Comparison of ENCODE assay signal across 9 cellular contexts in the genomic region with DNA sequence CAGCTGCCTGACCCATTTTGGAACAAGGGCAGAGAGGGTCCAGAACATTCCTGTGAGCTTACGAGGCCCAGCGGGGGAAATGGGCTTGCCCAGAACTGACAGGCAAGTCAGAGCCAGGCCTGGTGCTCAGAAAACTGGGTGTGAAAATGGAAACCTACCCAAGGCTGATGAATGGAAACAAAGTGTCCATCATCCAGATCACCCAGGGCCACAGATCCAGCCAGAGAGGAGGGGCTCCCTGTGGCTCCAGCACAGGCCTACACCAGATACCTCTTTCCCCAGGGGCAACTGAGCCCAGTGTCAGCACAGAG. TPM values are rescaled to one million over a fixed set of nuclear protein-coding genes. Genes with fewer than 3 reads are reported as not detected.
A peak's percentile ranks its signal among the peaks of the same experiment; 100 is the strongest.
DNase-seq lines count a peak whose midpoint lies in the region; ATAC-seq and TF ChIP-seq lines count a peak whose summit lies in the region.
"Had no signal": no experiment of that assay in that cellular context is flagged by ENCODE, and none has a peak within 500 bp of the region (broad histone marks: within the 10 kb centered on the region; RNA-seq: fewer than 3 reads in every experiment).

No MANE protein-coding gene starts in this region.

- WGBS in lung, 2 donors: 65 to 82% methylated on average over 2 of the region's 2 CpGs

- no peak overlapping the region for H3K4me3 ChIP-seq in lung

- CTCF ChIA-PET in activated CD8-positive, alpha-beta T cell treated with anti-CD3 and anti-CD28 coated beads, Interleukin-2, amount 10 ng/mL, durations not matched to agents 7 days and 5 days (lab: Charles Lee): interaction anchor here (0.6 to 1.1 kb wide), 2 partner anchors 34 to 130 kb away, joined by 3 read pairs; no protein-coding TSS in a partner anchor

- H3K4me1 ChIP-seq in lung (ENCODE audit: control insufficient read depth in 2 of 2, insufficient read depth in 2 of 2, low read length in 2 of 2): peaks cover 10 to 19% of the 10 kb centered on the region in 2 donors

- no peaks in the 10 kb centered on the region for H3K27me3 ChIP-seq in lung (ENCODE audit: control insufficient read depth, insufficient read depth)

- no peak overlapping the region for H3K4me3 Mint-ChIP-seq in activated CD8-positive, alpha-beta T cell treated with anti-CD3 and anti-CD28 coated beads, Interleukin-2, amount 10 ng/mL, durations not matched to agents 7 days and 5 days
- H3K4me3 Mint-ChIP-seq: activated CD4-positive, alpha-beta T cell treated with anti-CD3 and anti-CD28 coated beads, Interleukin-2, amount 10 ng/mL, durations not matched to agents 7 days and 5 days; central memory CD8-positive, alpha-beta T cell had no signal

- ATAC-seq in lung (ENCODE audit: insufficient read depth, low FRiP score): no peak
- ATAC-seq in activated CD8-positive, alpha-beta T cell treated with anti-CD3 and anti-CD28 coated beads, Interleukin-2, amount 10 ng/mL, durations not matched to agents 7 days and 5 days: no peak
- ATAC-seq in GM18868 (IDR thresholded peaks at IDR 0.05; ENCODE audit: unreplicated experiment): no peak

- DNase-seq in AG20443 (ENCODE audit: low spot score) (peak; percentile 63), cerebellar cortex (ENCODE audit: low spot score) (peak; percentile 22), lung (ENCODE audit: low spot score) (no peak), Ammon's horn (ENCODE audit: low spot score) (no peak)
- DNase-seq in activated CD8-positive, alpha-beta T cell treated with anti-CD3 and anti-CD28 coated beads, Interleukin-2, amount 10 ng/mL, durations not matched to agents 7 days and 5 days: no peak
- DNase-seq: activated CD4-positive, alpha-beta T cell treated with anti-CD3 and anti-CD28 coated beads, Interleukin-2, amount 10 ng/mL, durations not matched to agents 7 days and 5 days; NCI-H1092 treated with DMSO at 0.1 percent for 48 hours had no signal

- H3K27ac ChIP-seq in lung (ENCODE audit: low read depth in 1 of 2, low read length in 1 of 2): peak overlapping the region; percentile 15 to 34

- no peak for TF ChIP-seq CTCF in lung (IDR thresholded peaks at IDR 0.05; ENCODE audit: control extremely low read depth, extremely low read depth)

- POLR2A ChIA-PET in activated CD8-positive, alpha-beta T cell treated with anti-CD3 and anti-CD28 coated beads, Interleukin-2, amount 10 ng/mL, durations not matched to agents 7 days and 5 days (lab: Charles Lee): no interaction called here

- peaks cover 29% of the 10 kb centered on the region for H3K4me1 Mint-ChIP-seq in activated CD8-positive, alpha-beta T cell treated with anti-CD3 and anti-CD28 coated beads, Interleukin-2, amount 10 ng/mL, durations not matched to agents 7 days and 5 days (ENCODE audit: low read depth)

- H3K9me3 Mint-ChIP-seq in activated CD8-positive, alpha-beta T cell treated with anti-CD3 and anti-CD28 coated beads, Interleukin-2, amount 10 ng/mL, durations not matched to agents 7 days and 5 days (ENCODE audit: insufficient read depth): no peaks in the 10 kb centered on the region
- H3K9me3 Mint-ChIP-seq: activated CD4-positive, alpha-beta T cell treated with anti-CD3 and anti-CD28 coated beads, Interleukin-2, amount 10 ng/mL, durations not matched to agents 7 days and 5 days; central memory CD8-positive, alpha-beta T cell had no signal

- peaks cover 2 to 6% of the 10 kb centered on the region in 2 donors for H3K36me3 ChIP-seq in lung (ENCODE audit: control insufficient read depth in 2 of 2, insufficient read depth in 2 of 2, low read length in 2 of 2)

- H3K27me3 Mint-ChIP-seq in activated CD8-positive, alpha-beta T cell treated with anti-CD3 and anti-CD28 coated beads, Interleukin-2, amount 10 ng/mL, durations not matched to agents 7 days and 5 days (ENCODE audit: low read depth): peaks cover 1% of the 10 kb centered on the region
- H3K27me3 Mint-ChIP-seq: activated CD4-positive, alpha-beta T cell treated with anti-CD3 and anti-CD28 coated beads, Interleukin-2, amount 10 ng/mL, durations not matched to agents 7 days and 5 days; central memory CD8-positive, alpha-beta T cell had no signal

- H3K9me3 ChIP-seq in lung (ENCODE audit: control insufficient read depth in 2 of 2, insufficient read depth in 1 of 2, low read length in 1 of 2): no peaks in the 10 kb centered on the region

- no peak overlapping the region for H3K27ac Mint-ChIP-seq in activated CD8-positive, alpha-beta T cell treated with anti-CD3 and anti-CD28 coated beads, Interleukin-2, amount 10 ng/mL, durations not matched to agents 7 days and 5 days
- H3K27ac Mint-ChIP-seq: activated CD4-positive, alpha-beta T cell treated with anti-CD3 and anti-CD28 coated beads, Interleukin-2, amount 10 ng/mL, durations not matched to agents 7 days and 5 days had no signal

- H3K36me3 Mint-ChIP-seq in activated CD8-positive, alpha-beta T cell treated with anti-CD3 and anti-CD28 coated beads, Interleukin-2, amount 10 ng/mL, durations not matched to agents 7 days and 5 days (ENCODE audit: low read depth): peaks cover 4% of the 10 kb centered on the region

RNA-seq across cellular contexts. Expression of a gene that starts 3.1 kb away (rescaled TPM):
- 100 to 1,000 TPM in 1 of 2 donors, 10 to 100 TPM in 1; 33.2 to 123 TPM for total RNA-seq in lung
- polyA plus RNA-seq in lung: 100 to 1,000 TPM; 101 to 193 TPM
- 10 to 100 TPM; 65.4 to 67.7 TPM for total RNA-seq in activated CD8-positive, alpha-beta T cell treated with anti-CD3 and anti-CD28 coated beads, Interleukin-2, amount 10 ng/mL, durations not matched to agents 7 days and 5 days

RNA-seq across cellular contexts. Expression of a gene that starts 24.7 kb away (rescaled TPM):
- 100 to 1,000 TPM in 1 of 2 donors, 10 to 100 TPM in 1; 71.2 to 101 TPM for total RNA-seq in lung
- 100 to 1,000 TPM; 115 to 190 TPM for polyA plus RNA-seq in lung
- 100 to 1,000 TPM; 129 to 142 TPM for total RNA-seq in activated CD8-positive, alpha-beta T cell treated with anti-CD3 and anti-CD28 coated beads, Interleukin-2, amount 10 ng/mL, durations not matched to agents 7 days and 5 days

RNA-seq across cellular contexts. Expression of a gene that starts 24.8 kb away (rescaled TPM):
- total RNA-seq in lung: 10 to 100 TPM in 1 of 2 donors, 1 to 10 TPM in 1; 5.0 to 28.5 TPM
- polyA plus RNA-seq in lung: 10 to 100 TPM; 44.4 to 52.1 TPM
- total RNA-seq in activated CD8-positive, alpha-beta T cell treated with anti-CD3 and anti-CD28 coated beads, Interleukin-2, amount 10 ng/mL, durations not matched to agents 7 days and 5 days: 10 to 100 TPM; 44.5 to 46.3 TPM

RNA-seq across cellular contexts. Expression of a gene that starts 35.0 kb away (rescaled TPM):
- 10 to 100 TPM; 33.4 to 40.1 TPM for total RNA-seq in lung
- 10 to 100 TPM; 12.5 to 19.8 TPM for polyA plus RNA-seq in lung
- 10 to 100 TPM; 31.3 to 31.4 TPM for total RNA-seq in activated CD8-positive, alpha-beta T cell treated with anti-CD3 and anti-CD28 coated beads, Interleukin-2, amount 10 ng/mL, durations not matched to agents 7 days and 5 days

RNA-seq across cellular contexts. Expression of a gene that starts 47.9 kb away (rescaled TPM):
- total RNA-seq in lung: 10 to 100 TPM in 1 of 2 donors, 1 to 10 TPM in 1; 6.1 to 13.4 TPM
- polyA plus RNA-seq in lung: 1 to 10 TPM; 1.5 to 2.6 TPM
- total RNA-seq in activated CD8-positive, alpha-beta T cell treated with anti-CD3 and anti-CD28 coated beads, Interleukin-2, amount 10 ng/mL, durations not matched to agents 7 days and 5 days: 10 to 100 TPM in 1 of 2 experiments, 1 to 10 TPM in 1; 8.6 to 11.0 TPM

Comparison
In these comparisons a context has a peak if more than half of its experiments do, and no peak if none do; other contexts are left out.
1. DNase-seq: peak in AG20443 (single experiment) and cerebellar cortex (single experiment); none in lung (single experiment), activated CD8-positive, alpha-beta T cell treated with anti-CD3 and anti-CD28 coated beads, Interleukin-2, amount 10 ng/mL, durations not matched to agents 7 days and 5 days (single experiment) and Ammon's horn (single experiment).